In genomic region chr5:93452255-93452654, GRCh38 we compare ENCODE assay signal across 17 cellular contexts.
DNase-seq lines count a peak whose midpoint lies in the region; ATAC-seq and TF ChIP-seq lines count a peak whose summit lies in the region.
"Had no signal": no experiment of that assay in that cellular context is flagged by ENCODE, and none has a peak within 500 bp of the region (broad histone marks: within the 10 kb centered on the region; RNA-seq: fewer than 3 reads in every experiment).

No MANE protein-coding gene starts in this region.

- H3K27ac ChIP-seq in GM23338 (ENCODE audit: low read depth) = no peak overlapping the region
- no peak overlapping the region for H3K27ac ChIP-seq in osteoblast (ENCODE audit: low read depth, low read length)

- no peak overlapping the region for H3K4me2 ChIP-seq in GM23338
- peak overlapping the region; percentile 64 for H3K4me2 ChIP-seq in osteoblast (ENCODE audit: insufficient read depth, low read length)

- CTCF ChIA-PET in WTC11 (lab: Charles Lee) = no interaction called here

- H3K4me3 ChIP-seq in GM23338 (no peak overlapping the region), fibroblast of the aortic adventitia (ENCODE audit: low read depth, low read length) (no peak overlapping the region), osteoblast (ENCODE audit: insufficient read depth, low read length) (peak overlapping the region; percentile 5)

- no peaks in the 10 kb centered on the region for H3K9me2 ChIP-seq in GM23338 (ENCODE audit: insufficient read depth)

- H3K36me3 ChIP-seq in GM23338 (ENCODE audit: insufficient read depth) (no peaks in the 10 kb centered on the region), osteoblast (ENCODE audit: insufficient read depth, low read length) (no peaks in the 10 kb centered on the region)

- ATAC-seq in GM23338 = no peak
- peak; percentile 39; the same call in 1 of the 2 replicates for ATAC-seq in WTC11
- ATAC-seq in activated T-helper 17 cell treated with anti-CD3 and anti-CD28 coated beads, Interleukin-2, amount 50 U/mL, for 72 hours (replicated peaks) = no peak

- peaks cover 6% of the 10 kb centered on the region; the same call in 1 of the 2 replicates for H3K4me1 ChIP-seq in GM23338 (ENCODE audit: insufficient read depth)
- peaks cover 3% of the 10 kb centered on the region for H3K4me1 ChIP-seq in osteoblast (ENCODE audit: insufficient read depth, low read length)

- no peak overlapping the region for H3K4me3 Mint-ChIP-seq in GM23338
- H3K4me3 Mint-ChIP-seq in WTC11 = no peak overlapping the region
- H3K4me3 Mint-ChIP-seq in activated T-helper 17 cell treated with anti-CD3 and anti-CD28 coated beads, Interleukin-2, amount 50 U/mL, for 72 hours = no peak overlapping the region
- H3K4me3 Mint-ChIP-seq: CD4-positive, CD25-positive, alpha-beta regulatory T cell had no signal

- no peak for DNase-seq in GM23338 (ENCODE audit: low spot score)
- no peak for DNase-seq in WTC11 (ENCODE audit: low spot score)
- DNase-seq in fibroblast of the aortic adventitia (ENCODE audit: low read depth) = peak; percentile 10
- no peak for DNase-seq in osteoblast (ENCODE audit: insufficient read length, low spot score, missing footprints)
- DNase-seq in RKO (ENCODE audit: low spot score) = no peak
- no peak for DNase-seq in superior temporal gyrus (ENCODE audit: extremely low spot score)
- DNase-seq: ACHN; Calu3; CD4-positive, CD25-positive, alpha-beta regulatory T cell; DMS79 treated with DMSO at 0.1 percent for 48 hours; HCEC 1CT; MV-4-11; NCI-H1436; NCI-H2081 treated with DMSO at 0.1 percent for 48 hours; NCI-H524 treated with DMSO at 0.1 percent for 48 hours; NK-92 treated with Interleukin-12 subunit alpha and Interleukin-12 subunit beta, amount 100 ng/mL, for 24 hours had no signal

- H2AFZ ChIP-seq in GM23338 = peak overlapping the region; percentile 14; the same call in 1 of the 2 replicates
- H2AFZ ChIP-seq in osteoblast (ENCODE audit: low read length) = peak overlapping the region; percentile 47

- POLR2A ChIA-PET in WTC11 (lab: Charles Lee) = no interaction called here

- H3K27ac Mint-ChIP-seq in GM23338 (peak overlapping the region; percentile 16), WTC11 (no peak overlapping the region; the same call in 1 of the 2 replicates)
- H3K27ac Mint-ChIP-seq in activated T-helper 17 cell treated with anti-CD3 and anti-CD28 coated beads, Interleukin-2, amount 50 U/mL, for 72 hours = no peak overlapping the region
- H3K27ac Mint-ChIP-seq: CD4-positive, CD25-positive, alpha-beta regulatory T cell had no signal

- 0 out of 3 replicates have a peak, but pooled peaks cover 3% of the 10 kb centered on the region for H3K36me3 Mint-ChIP-seq in GM23338 (ENCODE audit: low read depth)
- 0 out of 2 replicates have a peak, but pooled peaks cover under 1% of the 10 kb centered on the region for H3K36me3 Mint-ChIP-seq in WTC11
- H3K36me3 Mint-ChIP-seq in activated T-helper 17 cell treated with anti-CD3 and anti-CD28 coated beads, Interleukin-2, amount 50 U/mL, for 72 hours (ENCODE audit: low read depth) = no peaks in the 10 kb centered on the region
- H3K36me3 Mint-ChIP-seq: CD4-positive, CD25-positive, alpha-beta regulatory T cell had no signal

- no peaks in the 10 kb centered on the region for H3F3A ChIP-seq in GM23338 (replicated peaks; ENCODE audit: low read depth)

- H3K4me1 Mint-ChIP-seq in GM23338 (peaks cover 6% of the 10 kb centered on the region), WTC11 (peaks cover 15% of the 10 kb centered on the region)
- H3K4me1 Mint-ChIP-seq in activated T-helper 17 cell treated with anti-CD3 and anti-CD28 coated beads, Interleukin-2, amount 50 U/mL, for 72 hours = no peaks in the 10 kb centered on the region
- H3K4me1 Mint-ChIP-seq: CD4-positive, CD25-positive, alpha-beta regulatory T cell had no signal

- H3K27me3 ChIP-seq in GM23338 (ENCODE audit: insufficient read depth) (no peaks in the 10 kb centered on the region), osteoblast (ENCODE audit: insufficient read depth, low read length) (no peaks in the 10 kb centered on the region)

- TF ChIP-seq CTCF in GM23338 (conservative IDR thresholded peaks at IDR 0.05; ENCODE audit: low read depth in 2 of 2) = no peak
- no peak for TF ChIP-seq CTCF in WTC11 (IDR thresholded peaks at IDR 0.05)
- no peak for TF ChIP-seq CTCF in fibroblast of the aortic adventitia (IDR thresholded peaks at IDR 0.05; ENCODE audit: insufficient read depth, low read length)
- no peak for TF ChIP-seq CTCF in osteoblast (IDR thresholded peaks at IDR 0.05; ENCODE audit: extremely low read depth, low read depth, low read length)

- H4K20me1 ChIP-seq in GM23338 (replicated peaks; ENCODE audit: insufficient read depth) (no peaks in the 10 kb centered on the region), osteoblast (ENCODE audit: insufficient read depth, low read length) (no peaks in the 10 kb centered on the region)

- H3K27me3 Mint-ChIP-seq in GM23338 (ENCODE audit: insufficient read depth, low read depth, poor library complexity) (no peaks in the 10 kb centered on the region), WTC11 (ENCODE audit: low read depth) (0 out of 2 replicates have a peak, but pooled peaks cover 2% of the 10 kb centered on the region)
- peaks cover 5% of the 10 kb centered on the region for H3K27me3 Mint-ChIP-seq in activated T-helper 17 cell treated with anti-CD3 and anti-CD28 coated beads, Interleukin-2, amount 50 U/mL, for 72 hours

- H3K79me2 ChIP-seq in GM23338 (replicated peaks; ENCODE audit: insufficient read depth) (no peaks in the 10 kb centered on the region), osteoblast (ENCODE audit: insufficient read depth, low read length) (no peaks in the 10 kb centered on the region)

- H3K9me3 Mint-ChIP-seq in GM23338 (peaks cover 3% of the 10 kb centered on the region; the same call in 2 of the 3 replicates), WTC11 (peaks cover 6% of the 10 kb centered on the region)
- H3K9me3 Mint-ChIP-seq in activated T-helper 17 cell treated with anti-CD3 and anti-CD28 coated beads, Interleukin-2, amount 50 U/mL, for 72 hours = no peaks in the 10 kb centered on the region

- H3K9me3 ChIP-seq in osteoblast (ENCODE audit: low read depth, low read length) = no peaks in the 10 kb centered on the region

TF ChIP-seq in GM23338, 12 proteins besides CTCF, POLR2A, EP300 and RAD21 (continues in another document):
- TF ChIP-seq ETS1 (IDR thresholded peaks at IDR 0.05) (no peak), POLR2AphosphoS5 (IDR thresholded peaks at IDR 0.05; ENCODE audit: low read depth) (no peak), ZNF331 (CRISPR knock-in tag; IDR thresholded peaks at IDR 0.05; ENCODE audit: low read depth) (no peak), ZNF114 (CRISPR knock-in tag; IDR thresholded peaks at IDR 0.05) (no peak), EZH2 (IDR thresholded peaks at IDR 0.05; ENCODE audit: low read depth, unreplicated experiment) (no peak)

TF ChIP-seq in WTC11, 78 proteins besides CTCF, POLR2A, EP300 and RAD21 (continues in another document):
- TF ChIP-seq ZNF121 (CRISPR knock-in tag; IDR thresholded peaks at IDR 0.05) = no peak
- TF ChIP-seq SMAD4 (CRISPR knock-in tag; IDR thresholded peaks at IDR 0.05) = no peak
- TF ChIP-seq USF1 (CRISPR knock-in tag; IDR thresholded peaks at IDR 0.05) = no peak
- no peak for TF ChIP-seq NR2C2 (CRISPR knock-in tag; IDR thresholded peaks at IDR 0.05)
- TF ChIP-seq CDX4 (CRISPR knock-in tag; IDR thresholded peaks at IDR 0.05; ENCODE audit: borderline replicate concordance) = no peak
- no peak for TF ChIP-seq TEAD4 (CRISPR knock-in tag; IDR thresholded peaks at IDR 0.05)
- no peak for TF ChIP-seq ATF3 (CRISPR knock-in tag; conservative IDR thresholded peaks at IDR 0.05)
